In the genomic region with DNA sequence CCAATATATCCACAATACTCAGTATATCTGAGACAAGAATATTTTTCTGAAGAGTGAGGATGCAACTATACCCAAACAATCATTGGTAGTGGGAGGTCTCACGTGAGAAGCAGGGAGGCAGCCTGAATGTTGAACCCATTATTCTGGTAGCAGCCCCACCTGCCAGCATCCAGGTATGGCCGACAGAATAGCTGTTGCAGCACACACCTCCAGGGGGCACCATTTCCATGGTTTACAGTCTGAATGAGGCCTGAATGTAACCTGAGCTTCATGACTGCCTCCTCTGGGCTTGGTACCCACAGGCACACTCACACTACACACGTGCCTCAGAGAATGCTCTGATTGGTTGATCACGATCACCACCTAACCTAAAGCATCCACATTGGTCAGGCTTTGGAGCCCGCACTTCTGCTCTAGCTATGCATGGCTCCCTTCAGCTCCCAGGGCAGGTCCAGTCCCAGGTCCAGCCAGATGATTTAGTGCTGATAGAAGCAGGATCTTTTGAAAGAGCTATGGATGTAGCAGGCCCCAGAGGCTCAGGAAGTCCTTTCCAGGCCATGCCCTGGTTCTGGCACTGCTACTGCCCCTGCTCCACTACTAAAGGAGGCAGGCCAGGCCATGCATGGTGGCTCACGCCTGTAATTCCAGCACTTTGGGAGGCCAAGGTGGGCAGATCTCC, we compare ENCODE assay signal across 8 cellular contexts. TPM values are rescaled to one million over a fixed set of nuclear protein-coding genes. Genes with fewer than 3 reads are reported as not detected.
A peak's percentile ranks its signal among the peaks of the same experiment; 100 is the strongest.
DNase-seq lines count a peak whose midpoint lies in the region; ATAC-seq and TF ChIP-seq lines count a peak whose summit lies in the region.

No MANE protein-coding gene starts in this region.

- peak; percentile 84 for ATAC-seq in HG02588 (IDR thresholded peaks at IDR 0.05; ENCODE audit: unreplicated experiment)
- peak in 1 of 2 donors; percentile 63 for ATAC-seq in left cardiac atrium
- peak; percentile 67 for ATAC-seq in sciatic nerve

- H3K4me1 Mint-ChIP-seq in activated naive CD4-positive, alpha-beta T cell treated with anti-CD3 and anti-CD28 coated beads for 36 hours (ENCODE audit: low read depth): peaks cover 5% of the 10 kb centered on the region

- H3K36me3 Mint-ChIP-seq in activated naive CD4-positive, alpha-beta T cell treated with anti-CD3 and anti-CD28 coated beads for 36 hours (ENCODE audit: low read depth): no peaks in the 10 kb centered on the region

- H3K27ac Mint-ChIP-seq in activated naive CD4-positive, alpha-beta T cell treated with anti-CD3 and anti-CD28 coated beads for 36 hours: no peak overlapping the region

- DNase-seq in NCI-H1092 treated with DMSO at 0.1 percent for 48 hours (lab: John Stamatoyannopoulos, UW) (peak; percentile 91), SK-N-SH (peak; percentile 89), left cardiac atrium (peak; percentile 41), sciatic nerve (ENCODE audit: low spot score) (peak; percentile 71), cerebellar nuclear complex (lab: John Stamatoyannopoulos, UW) (no peak)
- peak; percentile 96 for DNase-seq in activated naive CD4-positive, alpha-beta T cell treated with anti-CD3 and anti-CD28 coated beads for 36 hours

- no peaks in the 10 kb centered on the region for H3K36me3 ChIP-seq in SK-N-SH (replicated peaks in 1 of 2; ENCODE audit: control insufficient read depth in 1 of 2, insufficient read depth in 2 of 2, low read length in 1 of 2)

- peak; percentile 79 for TF ChIP-seq CTCF in GM12875 (IDR thresholded peaks at IDR 0.05; ENCODE audit: borderline replicate concordance, insufficient read depth, low read depth, low read length)
- TF ChIP-seq CTCF in SK-N-SH (IDR thresholded peaks at IDR 0.05): peak; percentile 89

- peak overlapping the region; percentile 68; the same call in 1 of the 2 replicates for H2AFZ ChIP-seq in SK-N-SH (ENCODE audit: low read depth)

- no peak for TF ChIP-seq EP300 in SK-N-SH (IDR thresholded peaks at IDR 0.05; ENCODE audit: borderline replicate concordance in 1 of 2, low read depth in 1 of 2, low read length in 1 of 2)

- no peaks in the 10 kb centered on the region for H3K79me2 ChIP-seq in SK-N-SH (ENCODE audit: insufficient read depth)

- no peak overlapping the region for H3K4me3 Mint-ChIP-seq in activated naive CD4-positive, alpha-beta T cell treated with anti-CD3 and anti-CD28 coated beads for 36 hours

- intact Hi-C loops in activated naive CD4-positive, alpha-beta T cell treated with anti-CD3 and anti-CD28 coated beads for 36 hours (cut with micrococcal nuclease): loop anchor here (1.0 to 2.0 kb wide), 7 partner anchors 64 to 375 kb away; partner anchors contain the start of genes MATCAP1, PHAF1, PLEKHG4 and TPPP3
- intact Hi-C loops in left cardiac atrium (cut with DNase I) (no loop called here), sciatic nerve (cut with DNase I) (no loop called here)

- no peak overlapping the region for H3K9ac ChIP-seq in SK-N-SH

- H3K9me3 Mint-ChIP-seq in activated naive CD4-positive, alpha-beta T cell treated with anti-CD3 and anti-CD28 coated beads for 36 hours: no peaks in the 10 kb centered on the region

- WGBS in SK-N-SH (ENCODE audit: low lambda C conversion rate): 20% methylated on average over 5 of the region's 6 CpGs

- H3K27me3 ChIP-seq in SK-N-SH (ENCODE audit: insufficient read depth): no peaks in the 10 kb centered on the region

- no peaks in the 10 kb centered on the region for H3K9me2 ChIP-seq in SK-N-SH

- no peak overlapping the region for H3K4me2 ChIP-seq in SK-N-SH

- H3K9me3 ChIP-seq in SK-N-SH: no peaks in the 10 kb centered on the region

- H3F3A ChIP-seq in SK-N-SH (replicated peaks; ENCODE audit: insufficient read depth): peaks cover 13% of the 10 kb centered on the region

- peaks cover 4% of the 10 kb centered on the region for H3K27me3 Mint-ChIP-seq in activated naive CD4-positive, alpha-beta T cell treated with anti-CD3 and anti-CD28 coated beads for 36 hours (ENCODE audit: low read depth)

- no peaks in the 10 kb centered on the region for H4K20me1 ChIP-seq in SK-N-SH (ENCODE audit: insufficient read depth)

- POLR2A ChIA-PET in SK-N-SH (lab: Yijun Ruan, JAX): interaction anchor here (0.7 to 2.7 kb wide), 8 partner anchors 11 to 153 kb away, joined by 3 to 8 read pairs (median 3); partner anchors contain the start of genes B3GNT9, CBFB, CES3 and NOL3

- peaks cover 11 to 14% of the 10 kb centered on the region in 2 experiments; a peak in 2 of 4 replicates for H3K4me1 ChIP-seq in SK-N-SH (ENCODE audit: control insufficient read depth in 1 of 2, insufficient read depth in 2 of 2, low read depth in 1 of 2, low read length in 1 of 2)

- CTCF ChIA-PET in SK-N-SH (lab: Yijun Ruan, JAX): interaction anchor here (0.6 to 23.0 kb wide), 56 partner anchors 9 to 227 kb away, joined by 3 to 470 read pairs (median 5); partner anchors contain the start of genes B3GNT9, CDH16, EXOC3L1 and FBXL8
- CTCF ChIA-PET in activated naive CD4-positive, alpha-beta T cell treated with anti-CD3 and anti-CD28 coated beads for 36 hours (lab: Charles Lee): interaction anchor here (0.6 to 10.3 kb wide), 53 partner anchors 9 to 463 kb away, joined by 3 to 163 read pairs (median 5); partner anchors contain the start of genes ATP6V0D1, B3GNT9, CBFB and E2F4

- peak overlapping the region in 1 of 2 experiments; percentile 11; a peak in 1 of 4 replicates for H3K27ac ChIP-seq in SK-N-SH (ENCODE audit: low read depth in 2 of 2, low read length in 1 of 2)

- peak; percentile 98 for TF ChIP-seq RAD21 in SK-N-SH (IDR thresholded peaks at IDR 0.05; ENCODE audit: low read length)

- H3K4me3 ChIP-seq in GM12875 (ENCODE audit: low read depth, low read length) (no peak overlapping the region), SK-N-SH (ENCODE audit: low read depth in 2 of 2, low read length in 1 of 2) (no peak overlapping the region)

TF ChIP-seq in SK-N-SH, 30 proteins besides CTCF, POLR2A, EP300 and RAD21 (continues in another document):
- TF ChIP-seq GATA2 (CRISPR knock-in tag; IDR thresholded peaks at IDR 0.05): no peak
- no peak for TF ChIP-seq MEF2A (IDR thresholded peaks at IDR 0.05; ENCODE audit: borderline replicate concordance, low read depth)
- TF ChIP-seq RCOR1 (IDR thresholded peaks at IDR 0.05; ENCODE audit: low read length): peak; percentile 59; the same call in 1 of the 2 replicates
- TF ChIP-seq IRF3 (IDR thresholded peaks at IDR 0.05; ENCODE audit: low read depth, low read length): peak; percentile 44; the same call in 1 of the 2 replicates
- TF ChIP-seq FOSL2 (IDR thresholded peaks at IDR 0.05; ENCODE audit: borderline replicate concordance, low read depth): no peak
- no peak for TF ChIP-seq TCF12 (IDR thresholded peaks at IDR 0.05)
- TF ChIP-seq TEAD4 (IDR thresholded peaks at IDR 0.05; ENCODE audit: borderline replicate concordance, insufficient read depth): no peak
- peak; percentile 89; the same call in 1 of the 2 replicates for TF ChIP-seq USF1 (IDR thresholded peaks at IDR 0.05; ENCODE audit: borderline replicate concordance, low read depth)
- TF ChIP-seq CHD2 (IDR thresholded peaks at IDR 0.05; ENCODE audit: low read length, partially characterized antibody): peak; percentile 58
- TF ChIP-seq NRF1 (IDR thresholded peaks at IDR 0.05; ENCODE audit: low read depth, low read length): 0 out of 2 replicates have a peak, but pooled peaks have one; percentile 4
- no peak for TF ChIP-seq NFIC (IDR thresholded peaks at IDR 0.05; ENCODE audit: borderline replicate concordance)
- TF ChIP-seq PBX3 (IDR thresholded peaks at IDR 0.05): no peak

RNA-seq across cellular contexts. Expression of gene CBFB, which starts 11.0 kb away (rescaled TPM):
- polyA plus RNA-seq in SK-N-SH (2012; rRNA removed): 38.8 and 40.1 TPM in 2 replicates
- 53.2 and 79.2 TPM in 2 replicates for polyA plus RNA-seq in SK-N-SH (2012; cell fraction: cytosol; rRNA removed)
- polyA plus RNA-seq in SK-N-SH (2012; cell fraction: nucleus; rRNA removed): 23.6 and 34.2 TPM in 2 replicates
- total RNA-seq in activated naive CD4-positive, alpha-beta T cell treated with anti-CD3 and anti-CD28 coated beads for 36 hours: 10 to 100 TPM; 79.6 to 86.8 TPM
- 10 to 100 TPM; 29.2 to 34.6 TPM for total RNA-seq in left cardiac atrium
- total RNA-seq in sciatic nerve: 60.3 TPM

RNA-seq across cellular contexts. Expression of gene CES4A, which starts 29.6 kb away (rescaled TPM):
- polyA plus RNA-seq in SK-N-SH (2012; rRNA removed): 7.3 and 13.2 TPM in 2 replicates
- polyA plus RNA-seq in SK-N-SH (2012; cell fraction: cytosol; rRNA removed): 1.8 and 2.6 TPM in 2 replicates
- polyA plus RNA-seq in SK-N-SH (2012; cell fraction: nucleus; rRNA removed): 86.2 and 87.9 TPM in 2 replicates
- 1 to 10 TPM; 4.9 to 5.1 TPM for total RNA-seq in activated naive CD4-positive, alpha-beta T cell treated with anti-CD3 and anti-CD28 coated beads for 36 hours
- total RNA-seq in left cardiac atrium (1 to 10 TPM; 5.2 to 8.5 TPM), sciatic nerve (13.2 TPM)

RNA-seq across cellular contexts. Expression of gene CES3, which starts 56.9 kb away (rescaled TPM):
- polyA plus RNA-seq in SK-N-SH (2012; rRNA removed): 1.4 and 1.8 TPM in 2 replicates
- polyA plus RNA-seq in SK-N-SH (2012; cell fraction: cytosol; rRNA removed): 0.32 and 0.37 TPM in 2 replicates
- 12.0 and 13.8 TPM in 2 replicates for polyA plus RNA-seq in SK-N-SH (2012; cell fraction: nucleus; rRNA removed)
- total RNA-seq in activated naive CD4-positive, alpha-beta T cell treated with anti-CD3 and anti-CD28 coated beads for 36 hours: under 1 TPM; 0.17 to 0.55 TPM
- 1 to 10 TPM in 1 of 2 donors, under 1 TPM in 1; 0.63 to 1.4 TPM for total RNA-seq in left cardiac atrium
- total RNA-seq in sciatic nerve: 0.71 TPM

Comparison
In these comparisons a context has a peak if more than half of its experiments do, and no peak if none do; other contexts are left out.
1. DNase-seq: peak in NCI-H1092 treated with DMSO at 0.1 percent for 48 hours (single experiment), SK-N-SH (single experiment), activated naive CD4-positive, alpha-beta T cell treated with anti-CD3 and anti-CD28 coated beads for 36 hours (single experiment), left cardiac atrium (single experiment) and sciatic nerve (single experiment); none in cerebellar nuclear complex (0 of 2).